In the genomic region with DNA sequence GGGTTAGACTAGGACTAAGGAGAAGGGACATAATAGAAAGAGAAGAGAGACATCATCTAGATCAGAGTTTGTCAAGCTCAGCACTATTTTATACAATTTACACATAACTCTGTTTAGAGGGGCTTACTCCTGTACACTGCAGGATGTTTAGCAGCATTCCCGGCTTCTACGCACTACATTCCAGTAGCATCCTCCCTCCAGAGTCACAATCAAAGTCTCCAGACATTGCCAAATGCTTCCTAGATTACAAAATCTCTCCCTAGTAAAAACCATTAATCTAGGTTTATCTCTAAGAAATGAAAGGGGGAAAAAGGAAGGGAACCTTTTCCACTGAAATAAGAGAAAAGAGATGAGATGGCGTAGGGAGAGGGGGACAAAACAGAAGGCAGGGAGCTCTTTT, we compare ENCODE assay signal across 1 cellular context.
TF ChIP-seq lines count a peak whose summit lies in the region.

No MANE protein-coding gene starts in this region.

TF ChIP-seq in HepG2, 621 proteins besides CTCF, POLR2A, EP300 and RAD21:
- no peak for TF ChIP-seq SRY (CRISPR knock-in tag; IDR thresholded peaks at IDR 0.05)
- no peak for TF ChIP-seq ZNF672 (CRISPR knock-in tag; IDR thresholded peaks at IDR 0.05)
- peak; percentile 15 to 39; a peak in 1 of 4 replicates for TF ChIP-seq MAFK (conservative IDR thresholded peaks at IDR 0.05 in 1 of 2, IDR thresholded peaks at IDR 0.05 in 1 of 2; ENCODE audit: low read length in 2 of 2)
- no peak for TF ChIP-seq ZNF550 (CRISPR knock-in tag; IDR thresholded peaks at IDR 0.05; ENCODE audit: borderline replicate concordance)
- no peak for TF ChIP-seq ZNF432 (CRISPR knock-in tag; IDR thresholded peaks at IDR 0.05; ENCODE audit: borderline replicate concordance)
